ENCODE assay signal across 31 cellular contexts in the genomic region with DNA sequence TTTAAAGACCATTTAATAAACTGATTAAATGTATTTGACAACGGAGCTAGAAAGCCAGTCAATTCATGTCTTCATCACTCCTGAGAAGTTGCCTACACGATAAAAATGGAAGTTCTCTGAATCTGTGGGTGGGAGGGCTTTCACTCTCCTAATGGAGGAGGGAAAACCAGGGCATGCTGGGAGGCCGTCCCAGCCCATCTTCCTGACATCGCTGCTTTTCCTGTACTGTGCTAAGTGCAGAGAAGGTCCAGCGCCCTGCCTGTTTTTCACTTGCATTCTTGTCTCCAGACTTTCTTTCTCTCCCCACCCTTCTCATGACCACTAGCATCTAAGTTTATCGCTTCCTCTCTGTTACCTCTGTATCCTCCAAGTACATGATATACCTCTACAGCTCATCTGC.
"Had no signal": no experiment of that assay in that cellular context is flagged by ENCODE, and none has a peak within 500 bp of the region (broad histone marks: within the 10 kb centered on the region; RNA-seq: fewer than 3 reads in every experiment).

No MANE protein-coding gene starts in this region.

- H3K4me1 ChIP-seq: ascending aorta, body of pancreas, breast epithelium had no signal

- H3K36me3 ChIP-seq: adrenal gland, ascending aorta, brain microvascular endothelial cell, breast epithelium, cardiac muscle cell had no signal

- ATAC-seq: activated naive CD4-positive, alpha-beta T cell treated with anti-CD3 and anti-CD28 coated beads, Interleukin-2, amount 50 U/mL, for 72 hours; activated naive CD8-positive, alpha-beta T cell treated with anti-CD3 and anti-CD28 coated beads, Interleukin-2, amount 50 U/mL, for 24 hours; activated T-cell treated with anti-CD3 and anti-CD28 coated beads, Interleukin-2, amount 50 U/mL, for 4 hours; activated T-cell treated with anti-CD3 and anti-CD28 coated beads, Interleukin-2, amount 50 U/mL, for 72 hours; activated T-helper 17 cell treated with anti-CD3 and anti-CD28 coated beads, Interleukin-2, amount 50 U/mL, for 72 hours; body of pancreas had no signal

- H3K27me3 ChIP-seq: adrenal gland, ascending aorta, body of pancreas, brain microvascular endothelial cell, breast epithelium, cardiac muscle cell had no signal

- H3K27ac ChIP-seq: adrenal gland, ascending aorta, body of pancreas, brain microvascular endothelial cell, breast epithelium, cardiac muscle cell had no signal

- H3K9me3 ChIP-seq: adrenal gland, ascending aorta had no signal

- H3K4me3 ChIP-seq: adrenal gland, ascending aorta, body of pancreas, breast epithelium, cardiac muscle cell had no signal

- DNase-seq: activated gamma-delta T cell; activated gamma-delta T cell treated with Interleukin-2 at 50 U/mL for 16 hours; activated naive CD4-positive, alpha-beta T cell; activated naive CD4-positive, alpha-beta T cell treated with anti-CD3 and anti-CD28 coated beads for 36 hours; activated naive CD4-positive, alpha-beta T cell treated with anti-CD3 and anti-CD28 coated beads, Interleukin-2, amount 10 ng/mL, durations not matched to agents 7 days and 5 days; activated naive CD4-positive, alpha-beta T cell treated with anti-CD3 and anti-CD28 coated beads, Interleukin-2, amount 50 U/mL, for 16 hours; activated naive CD4-positive, alpha-beta T cell treated with Interleukin-2 at 50 U/mL for 16 hours; activated naive CD8-positive, alpha-beta T cell treated with anti-CD3 and anti-CD28 coated beads for 36 hours; activated naive CD8-positive, alpha-beta T cell treated with anti-CD3 and anti-CD28 coated beads, Interleukin-2, amount 10 ng/mL, durations not matched to agents 7 days and 5 days; activated naive CD8-positive, alpha-beta T cell treated with anti-CD3 and anti-CD28 coated beads, Interleukin-2, amount 50 U/mL, for 24 hours; activated T-cell treated with anti-CD3 and anti-CD28 coated beads, Interleukin-2, amount 50 U/mL, for 1 hour; activated T-cell treated with anti-CD3 and anti-CD28 coated beads, Interleukin-2, amount 50 U/mL, for 24 hours; activated T-cell treated with anti-CD3 and anti-CD28 coated beads, Interleukin-2, amount 50 U/mL, for 4 hours; activated T-cell treated with anti-CD3 and anti-CD28 coated beads, Interleukin-2, amount 50 U/mL, for 48 hours; activated T-cell treated with anti-CD3 and anti-CD28 coated beads, Interleukin-2, amount 50 U/mL, for 72 hours; adrenal gland; amniotic stem cell; amygdala; anterior cingulate cortex; aorta; body of pancreas; brain microvascular endothelial cell; central memory CD4-positive, alpha-beta T cell; cerebellar nuclear complex had no signal

- FAIRE-seq: astrocyte, bronchial epithelial cell had no signal
